ENCODE assay signal across 1 cellular context in the genomic region with DNA sequence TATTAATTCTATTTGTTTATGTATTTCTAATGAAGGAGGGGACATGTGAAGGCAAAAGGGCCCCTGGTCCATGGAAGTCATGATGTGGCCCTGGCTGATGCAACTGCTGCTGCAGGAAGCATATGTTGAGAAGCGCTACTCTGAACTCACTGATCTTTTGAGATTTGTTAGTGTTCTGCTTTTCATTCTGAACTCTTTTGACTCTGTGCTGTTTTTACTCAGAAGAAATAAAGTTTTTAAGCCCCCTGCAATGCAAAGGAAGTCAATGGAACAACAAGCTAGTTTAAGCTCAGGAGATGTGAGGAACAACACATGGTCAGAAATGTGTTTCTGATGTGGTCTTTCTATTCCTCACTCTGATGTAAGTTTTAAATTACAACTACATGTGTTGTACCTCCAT.
TF ChIP-seq lines count a peak whose summit lies in the region.

No MANE protein-coding gene starts in this region.

TF ChIP-seq in H1, 55 proteins besides CTCF, POLR2A, EP300 and RAD21:
- no peak for TF ChIP-seq RXRA (IDR thresholded peaks at IDR 0.05; ENCODE audit: insufficient read depth, low read depth, low read length)
- TF ChIP-seq BACH1 (IDR thresholded peaks at IDR 0.05; ENCODE audit: low read length), result no peak
- TF ChIP-seq SP2 (IDR thresholded peaks at IDR 0.05; ENCODE audit: low read length), result no peak
- TF ChIP-seq, protein P1, sequence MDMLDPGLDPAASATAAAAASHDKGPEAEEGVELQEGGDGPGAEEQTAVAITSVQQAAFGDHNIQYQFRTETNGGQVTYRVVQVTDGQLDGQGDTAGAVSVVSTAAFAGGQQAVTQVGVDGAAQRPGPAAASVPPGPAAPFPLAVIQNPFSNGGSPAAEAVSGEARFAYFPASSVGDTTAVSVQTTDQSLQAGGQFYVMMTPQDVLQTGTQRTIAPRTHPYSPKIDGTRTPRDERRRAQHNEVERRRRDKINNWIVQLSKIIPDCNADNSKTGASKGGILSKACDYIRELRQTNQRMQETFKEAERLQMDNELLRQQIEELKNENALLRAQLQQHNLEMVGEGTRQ (IDR thresholded peaks at IDR 0.05; ENCODE audit: low read length), result no peak
- no peak for TF ChIP-seq TEAD4 (IDR thresholded peaks at IDR 0.05; ENCODE audit: low read depth, low read length)
- no peak for TF ChIP-seq TAF1 (IDR thresholded peaks at IDR 0.05; ENCODE audit: low read depth, low read length)
- no peak for TF ChIP-seq RNF2 (IDR thresholded peaks at IDR 0.05; ENCODE audit: borderline replicate concordance, low read depth, low read length, missing control alignments, poor library complexity, severe bottlenecking)
- no peak for TF ChIP-seq PHF8 (conservative IDR thresholded peaks at IDR 0.05; ENCODE audit: low read depth, low read length)
- TF ChIP-seq, protein P2, sequence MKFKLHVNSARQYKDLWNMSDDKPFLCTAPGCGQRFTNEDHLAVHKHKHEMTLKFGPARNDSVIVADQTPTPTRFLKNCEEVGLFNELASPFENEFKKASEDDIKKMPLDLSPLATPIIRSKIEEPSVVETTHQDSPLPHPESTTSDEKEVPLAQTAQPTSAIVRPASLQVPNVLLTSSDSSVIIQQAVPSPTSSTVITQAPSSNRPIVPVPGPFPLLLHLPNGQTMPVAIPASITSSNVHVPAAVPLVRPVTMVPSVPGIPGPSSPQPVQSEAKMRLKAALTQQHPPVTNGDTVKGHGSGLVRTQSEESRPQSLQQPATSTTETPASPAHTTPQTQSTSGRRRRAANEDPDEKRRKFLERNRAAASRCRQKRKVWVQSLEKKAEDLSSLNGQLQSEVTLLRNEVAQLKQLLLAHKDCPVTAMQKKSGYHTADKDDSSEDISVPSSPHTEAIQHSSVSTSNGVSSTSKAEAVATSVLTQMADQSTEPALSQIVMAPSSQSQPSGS (IDR thresholded peaks at IDR 0.05; ENCODE audit: low read length), result no peak
- no peak for TF ChIP-seq HDAC6 (IDR thresholded peaks at IDR 0.05; ENCODE audit: low read depth, low read length)
- no peak for TF ChIP-seq HDAC2 (IDR thresholded peaks at IDR 0.05; ENCODE audit: borderline replicate concordance in 1 of 2, low read depth in 2 of 2, low read length in 2 of 2)
- TF ChIP-seq ASH2L (IDR thresholded peaks at IDR 0.05; ENCODE audit: low read length), result no peak
- no peak for TF ChIP-seq POU5F1 (IDR thresholded peaks at IDR 0.05; ENCODE audit: low read depth, low read length)
- TF ChIP-seq ZNF274 (IDR thresholded peaks at IDR 0.05; ENCODE audit: borderline replicate concordance, extremely low read depth, low read length), result no peak
- TF ChIP-seq, protein P3, sequence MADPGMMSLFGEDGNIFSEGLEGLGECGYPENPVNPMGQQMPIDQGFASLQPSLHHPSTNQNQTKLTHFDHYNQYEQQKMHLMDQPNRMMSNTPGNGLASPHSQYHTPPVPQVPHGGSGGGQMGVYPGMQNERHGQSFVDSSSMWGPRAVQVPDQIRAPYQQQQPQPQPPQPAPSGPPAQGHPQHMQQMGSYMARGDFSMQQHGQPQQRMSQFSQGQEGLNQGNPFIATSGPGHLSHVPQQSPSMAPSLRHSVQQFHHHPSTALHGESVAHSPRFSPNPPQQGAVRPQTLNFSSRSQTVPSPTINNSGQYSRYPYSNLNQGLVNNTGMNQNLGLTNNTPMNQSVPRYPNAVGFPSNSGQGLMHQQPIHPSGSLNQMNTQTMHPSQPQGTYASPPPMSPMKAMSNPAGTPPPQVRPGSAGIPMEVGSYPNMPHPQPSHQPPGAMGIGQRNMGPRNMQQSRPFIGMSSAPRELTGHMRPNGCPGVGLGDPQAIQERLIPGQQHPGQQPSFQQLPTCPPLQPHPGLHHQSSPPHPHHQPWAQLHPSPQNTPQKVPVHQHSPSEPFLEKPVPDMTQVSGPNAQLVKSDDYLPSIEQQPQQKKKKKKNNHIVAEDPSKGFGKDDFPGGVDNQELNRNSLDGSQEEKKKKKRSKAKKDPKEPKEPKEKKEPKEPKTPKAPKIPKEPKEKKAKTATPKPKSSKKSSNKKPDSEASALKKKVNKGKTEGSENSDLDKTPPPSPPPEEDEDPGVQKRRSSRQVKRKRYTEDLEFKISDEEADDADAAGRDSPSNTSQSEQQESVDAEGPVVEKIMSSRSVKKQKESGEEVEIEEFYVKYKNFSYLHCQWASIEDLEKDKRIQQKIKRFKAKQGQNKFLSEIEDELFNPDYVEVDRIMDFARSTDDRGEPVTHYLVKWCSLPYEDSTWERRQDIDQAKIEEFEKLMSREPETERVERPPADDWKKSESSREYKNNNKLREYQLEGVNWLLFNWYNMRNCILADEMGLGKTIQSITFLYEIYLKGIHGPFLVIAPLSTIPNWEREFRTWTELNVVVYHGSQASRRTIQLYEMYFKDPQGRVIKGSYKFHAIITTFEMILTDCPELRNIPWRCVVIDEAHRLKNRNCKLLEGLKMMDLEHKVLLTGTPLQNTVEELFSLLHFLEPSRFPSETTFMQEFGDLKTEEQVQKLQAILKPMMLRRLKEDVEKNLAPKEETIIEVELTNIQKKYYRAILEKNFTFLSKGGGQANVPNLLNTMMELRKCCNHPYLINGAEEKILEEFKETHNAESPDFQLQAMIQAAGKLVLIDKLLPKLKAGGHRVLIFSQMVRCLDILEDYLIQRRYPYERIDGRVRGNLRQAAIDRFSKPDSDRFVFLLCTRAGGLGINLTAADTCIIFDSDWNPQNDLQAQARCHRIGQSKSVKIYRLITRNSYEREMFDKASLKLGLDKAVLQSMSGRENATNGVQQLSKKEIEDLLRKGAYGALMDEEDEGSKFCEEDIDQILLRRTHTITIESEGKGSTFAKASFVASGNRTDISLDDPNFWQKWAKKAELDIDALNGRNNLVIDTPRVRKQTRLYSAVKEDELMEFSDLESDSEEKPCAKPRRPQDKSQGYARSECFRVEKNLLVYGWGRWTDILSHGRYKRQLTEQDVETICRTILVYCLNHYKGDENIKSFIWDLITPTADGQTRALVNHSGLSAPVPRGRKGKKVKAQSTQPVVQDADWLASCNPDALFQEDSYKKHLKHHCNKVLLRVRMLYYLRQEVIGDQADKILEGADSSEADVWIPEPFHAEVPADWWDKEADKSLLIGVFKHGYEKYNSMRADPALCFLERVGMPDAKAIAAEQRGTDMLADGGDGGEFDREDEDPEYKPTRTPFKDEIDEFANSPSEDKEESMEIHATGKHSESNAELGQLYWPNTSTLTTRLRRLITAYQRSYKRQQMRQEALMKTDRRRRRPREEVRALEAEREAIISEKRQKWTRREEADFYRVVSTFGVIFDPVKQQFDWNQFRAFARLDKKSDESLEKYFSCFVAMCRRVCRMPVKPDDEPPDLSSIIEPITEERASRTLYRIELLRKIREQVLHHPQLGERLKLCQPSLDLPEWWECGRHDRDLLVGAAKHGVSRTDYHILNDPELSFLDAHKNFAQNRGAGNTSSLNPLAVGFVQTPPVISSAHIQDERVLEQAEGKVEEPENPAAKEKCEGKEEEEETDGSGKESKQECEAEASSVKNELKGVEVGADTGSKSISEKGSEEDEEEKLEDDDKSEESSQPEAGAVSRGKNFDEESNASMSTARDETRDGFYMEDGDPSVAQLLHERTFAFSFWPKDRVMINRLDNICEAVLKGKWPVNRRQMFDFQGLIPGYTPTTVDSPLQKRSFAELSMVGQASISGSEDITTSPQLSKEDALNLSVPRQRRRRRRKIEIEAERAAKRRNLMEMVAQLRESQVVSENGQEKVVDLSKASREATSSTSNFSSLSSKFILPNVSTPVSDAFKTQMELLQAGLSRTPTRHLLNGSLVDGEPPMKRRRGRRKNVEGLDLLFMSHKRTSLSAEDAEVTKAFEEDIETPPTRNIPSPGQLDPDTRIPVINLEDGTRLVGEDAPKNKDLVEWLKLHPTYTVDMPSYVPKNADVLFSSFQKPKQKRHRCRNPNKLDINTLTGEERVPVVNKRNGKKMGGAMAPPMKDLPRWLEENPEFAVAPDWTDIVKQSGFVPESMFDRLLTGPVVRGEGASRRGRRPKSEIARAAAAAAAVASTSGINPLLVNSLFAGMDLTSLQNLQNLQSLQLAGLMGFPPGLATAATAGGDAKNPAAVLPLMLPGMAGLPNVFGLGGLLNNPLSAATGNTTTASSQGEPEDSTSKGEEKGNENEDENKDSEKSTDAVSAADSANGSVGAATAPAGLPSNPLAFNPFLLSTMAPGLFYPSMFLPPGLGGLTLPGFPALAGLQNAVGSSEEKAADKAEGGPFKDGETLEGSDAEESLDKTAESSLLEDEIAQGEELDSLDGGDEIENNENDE (IDR thresholded peaks at IDR 0.05; ENCODE audit: insufficient replicate concordance, low read length), result no peak
- no peak for TF ChIP-seq KDM4A (IDR thresholded peaks at IDR 0.05; ENCODE audit: low read depth, low read length, severe bottlenecking)
- TF ChIP-seq MAFK (IDR thresholded peaks at IDR 0.05; ENCODE audit: low read depth, low read length), result no peak
- TF ChIP-seq JUN (IDR thresholded peaks at IDR 0.05; ENCODE audit: low read depth, low read length), result no peak
- TF ChIP-seq, protein P4, sequence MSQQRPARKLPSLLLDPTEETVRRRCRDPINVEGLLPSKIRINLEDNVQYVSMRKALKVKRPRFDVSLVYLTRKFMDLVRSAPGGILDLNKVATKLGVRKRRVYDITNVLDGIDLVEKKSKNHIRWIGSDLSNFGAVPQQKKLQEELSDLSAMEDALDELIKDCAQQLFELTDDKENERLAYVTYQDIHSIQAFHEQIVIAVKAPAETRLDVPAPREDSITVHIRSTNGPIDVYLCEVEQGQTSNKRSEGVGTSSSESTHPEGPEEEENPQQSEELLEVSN (IDR thresholded peaks at IDR 0.05), result no peak
- no peak for TF ChIP-seq SP4 (IDR thresholded peaks at IDR 0.05; ENCODE audit: low read length)
